12 cellular contexts compared by ENCODE assay signal in genomic region chr4:90118547-90119211, GRCh38. TPM values are rescaled to one million over a fixed set of nuclear protein-coding genes. Genes with fewer than 3 reads are reported as not detected.
DNase-seq lines count a peak whose midpoint lies in the region; ATAC-seq, FAIRE-seq and TF ChIP-seq lines count a peak whose summit lies in the region.
"Had no signal": no experiment of that assay in that cellular context is flagged by ENCODE, and none has a peak within 500 bp of the region (broad histone marks: within the 10 kb centered on the region; RNA-seq: fewer than 3 reads in every experiment).

No MANE protein-coding gene starts in this region.

- H4K20me1 ChIP-seq in GM12878 (ENCODE audit: control insufficient read depth, insufficient read depth) = no peaks in the 10 kb centered on the region

- no peak for TF ChIP-seq EP300 in GM12878 (IDR thresholded peaks at IDR 0.05; ENCODE audit: borderline replicate concordance in 1 of 2, control insufficient read depth in 1 of 2, low read depth in 2 of 2, low read length in 2 of 2)

- no peak for TF ChIP-seq RAD21 in GM12878 (IDR thresholded peaks at IDR 0.05; ENCODE audit: insufficient read depth, low read depth, low read length)

- no peaks in the 10 kb centered on the region for H3K36me3 ChIP-seq in GM12878 (ENCODE audit: control insufficient read depth in 2 of 2, insufficient read depth in 2 of 2, low read length in 1 of 2)

- H3K79me2 ChIP-seq in GM12878 (ENCODE audit: control insufficient read depth, insufficient read depth, low read length) = no peaks in the 10 kb centered on the region

- ATAC-seq in GM19035 (IDR thresholded peaks at IDR 0.05; ENCODE audit: unreplicated experiment) = peak; percentile 82
- peak; percentile 85 for ATAC-seq in GM21717 (IDR thresholded peaks at IDR 0.05; ENCODE audit: unreplicated experiment)
- ATAC-seq in HG03103 (IDR thresholded peaks at IDR 0.05; ENCODE audit: low read depth, unreplicated experiment) = peak; percentile 70
- ATAC-seq in GM12878 = peak; percentile 75
- ATAC-seq in left lobe of liver = no peak

- intact Hi-C loops in GM12878 (cut with micrococcal nuclease; ENCODE audit: unreplicated experiment) = no loop called here

- no peak overlapping the region for H3K4me3 ChIP-seq in GM12878

- no peak for FAIRE-seq in GM12878 (lab: Jason Lieb, UNC)
- FAIRE-seq: endothelial cell of umbilical vein, RCC 7860 had no signal

- DNase-seq in GM12878 (ENCODE audit: low read depth, low spot score) (no peak), left lobe of liver (ENCODE audit: low spot score) (no peak)
- no peak for DNase-seq in activated CD4-positive, alpha-beta T cell treated with anti-CD3 and anti-CD28 coated beads for 1 hour
- no peak for DNase-seq in stimulated activated CD4-positive, alpha-beta T cell treated with anti-CD3 and anti-CD28 coated beads, Interleukin-1b, Interleukin-23, amount 100 ng/mL, for 48 hours
- DNase-seq: Calu3, mesenchymal stem cell, NCI-H2107 had no signal

- no peak for TF ChIP-seq CTCF in GM12878 (IDR thresholded peaks at IDR 0.05 in 2 of 3, conservative IDR thresholded peaks at IDR 0.05 in 1 of 3; ENCODE audit: control insufficient read depth in 2 of 3, extremely low read depth in 1 of 3, insufficient read depth in 1 of 3, low read depth in 3 of 3, low read length in 3 of 3)

- no peak for TF ChIP-seq POLR2A in GM12878 (IDR thresholded peaks at IDR 0.05; ENCODE audit: low read depth, low read length)

- H2AFZ ChIP-seq in GM12878 (ENCODE audit: control insufficient read depth, low read depth, low read length) = peak overlapping the region; percentile 56

- RAD21 ChIA-PET in GM12878 (lab: Charles Lee; ENCODE audit: unreplicated experiment) = no interaction called here

- H3K4me2 ChIP-seq in GM12878 (ENCODE audit: control insufficient read depth, insufficient read depth) = peak overlapping the region; percentile 62

- in situ Hi-C loops in GM12878 (cut with MboI) = loop anchor here (10.0 kb wide), 1 partner anchor 176 kb away; no protein-coding TSS in a partner anchor

- no TSS peak for BruUV-seq in GM12878 (replicated peaks; lab: Mats Ljungman, UMichigan)

- SMC1A ChIA-PET in GM12878 (lab: Charles Lee; ENCODE audit: uncharacterized antibody, unreplicated experiment) = interaction anchor here (0.8 to 1.1 kb wide), 3 partner anchors 22 to 189 kb away, joined by 3 to 5 read pairs (median 3); no protein-coding TSS in a partner anchor

- H3K9me3 ChIP-seq in GM12878 (replicated peaks; ENCODE audit: control insufficient read depth, insufficient read depth, low read length) = no peaks in the 10 kb centered on the region

- CTCF ChIA-PET in GM12878 (lab: Yijun Ruan, JAX) = interaction anchor here (1.0 to 2.1 kb wide), 3 partner anchors 10 to 174 kb away, joined by 5 to 14 read pairs (median 6); no protein-coding TSS in a partner anchor

- peak overlapping the region; percentile 32; the same call in 1 of the 2 replicates for H3K27ac ChIP-seq in GM12878 (ENCODE audit: control insufficient read depth, insufficient read depth)

- WGBS in GM12878 (ENCODE audit: insufficient coverage, insufficient replicate concordance, low lambda C conversion rate, missing lambda C conversion rate) = 23% methylated on average over 4 of the region's 4 CpGs

- no peaks in the 10 kb centered on the region for H3K27me3 ChIP-seq in GM12878 (replicated peaks in 1 of 2; ENCODE audit: control insufficient read depth in 2 of 2, insufficient read depth in 2 of 2, low read length in 1 of 2)

- peaks cover 21% of the 10 kb centered on the region for H3K4me1 ChIP-seq in GM12878 (ENCODE audit: control insufficient read depth, insufficient read depth, low read length)

- no peak overlapping the region for H3K9ac ChIP-seq in GM12878 (ENCODE audit: control insufficient read depth, insufficient read depth, low read length)

- POLR2A ChIA-PET in GM12878 (lab: Charles Lee) = no interaction called here

TF ChIP-seq in GM12878, 131 proteins besides CTCF, POLR2A, EP300 and RAD21:
- TF ChIP-seq BRCA1 (IDR thresholded peaks at IDR 0.05; ENCODE audit: low read depth, low read length) (no peak), SPI1 (IDR thresholded peaks at IDR 0.05; ENCODE audit: borderline replicate concordance, insufficient read depth, low read depth, low read length) (peak; percentile 40; the same call in 1 of the 2 replicates), NFIC (IDR thresholded peaks at IDR 0.05; ENCODE audit: low read depth, low read length) (no peak), RELB (IDR thresholded peaks at IDR 0.05; ENCODE audit: low read depth) (no peak), MYC (IDR thresholded peaks at IDR 0.05; ENCODE audit: insufficient read depth, insufficient read length, insufficient replicate concordance, low read length, severe bottlenecking) (no peak), POU2F2 (IDR thresholded peaks at IDR 0.05; ENCODE audit: borderline replicate concordance, low read depth, low read length) (peak; percentile 81; the same call in 1 of the 3 replicates)
TF ChIP-seq in GM12878: peak in this region for 2.

RNA-seq across cellular contexts. Expression of gene CCSER1, which starts 8.5 kb away (rescaled TPM):
- 1.6 TPM in 2 replicates for total RNA-seq in GM12878 (2013; cell fraction: nucleolus; rRNA removed)
- 1.6 and 3.3 TPM in 2 replicates for total RNA-seq in GM12878 (2014; rRNA removed)
- total RNA-seq in GM12878 (2014; rRNA removed; fragmentation: Illumina TruSeq; extraction: Trizol) = 1.8 and 2.7 TPM in 2 replicates
- 1.2 TPM in 2 replicates for total RNA-seq in GM12878 (2021)
- polyA plus RNA-seq in GM12878 (2011; ENCODE audit: low read depth) = 0.83 TPM
- 0.43 and 0.87 TPM in 2 replicates for polyA plus RNA-seq in GM12878 (2011; rRNA removed)
- 0.08 and 0.15 TPM in 2 replicates for polyA plus RNA-seq in GM12878 (2011; cell fraction: cytosol; rRNA removed)
- 0.28 and 0.83 TPM in 2 replicates for polyA plus RNA-seq in GM12878 (2011; cell fraction: nucleus; rRNA removed)
- polyA plus RNA-seq in GM12878 (2012) = 0.68 and 0.94 TPM in 2 replicates
- polyA plus RNA-seq in GM12878 (2014; fragmentation: Illumina TruSeq; extraction: Trizol) = 0.34 and 0.55 TPM in 2 replicates
- under 1 TPM; 0.22 to 0.26 TPM for polyA plus RNA-seq in GM12878 (2014; fragmentation: Nextera tagmentation; extraction: Ambion mirVana)
- 0.89 and 1.2 TPM in 2 replicates for polyA plus RNA-seq in GM12878 (2014; rRNA removed)
- polyA plus RNA-seq in GM12878 (2016; fragmentation: Nextera tagmentation; extraction: Ambion mirVana) = 1 to 10 TPM in 1 of 2 experiments, under 1 TPM in 1; 0.71 to 1.2 TPM
- 1.6 and 2.0 TPM in 2 replicates for polyA minus RNA-seq in GM12878 (2011; rRNA and poly(A)+ RNA removed)
- not detected in 2 replicates for polyA minus RNA-seq in GM12878 (2011; cell fraction: cytosol; rRNA and poly(A)+ RNA removed)
- polyA minus RNA-seq in GM12878 (2011; cell fraction: nucleus; rRNA and poly(A)+ RNA removed) = 3.4 TPM in 2 replicates
- 0.23 TPM for total RNA-seq in left lobe of liver
